In genomic region chr19:40576585-40577451, GRCh38 we compare ENCODE assay signal across 8 cellular contexts. TPM values are rescaled to one million over a fixed set of nuclear protein-coding genes. Genes with fewer than 3 reads are reported as not detected.
DNase-seq lines count a peak whose midpoint lies in the region; ATAC-seq and TF ChIP-seq lines count a peak whose summit lies in the region.

TSS of gene SHKBP1 (plus strand) at chr19:40576873. CDS start at chr19:40576900, 27 bp downstream.

- H3K27ac Mint-ChIP-seq in activated naive CD8-positive, alpha-beta T cell, result peak within 1 kb of the TSS; percentile 72
- peak within 1 kb of the TSS; percentile 67 for H3K27ac Mint-ChIP-seq in osteocyte (ENCODE audit: unreplicated experiment)

- no peaks in the 10 kb centered on the region for H3K9me3 ChIP-seq in thymus (ENCODE audit: control insufficient read depth)

- DNase-seq in GM10248 (ENCODE audit: extremely low spot score) (peak; percentile 99), NCI-H1105 (lab: John Stamatoyannopoulos, UW) (peak; percentile 88), SKM-1 treated with dmso at 0.1 percent for 144 hours (lab: John Stamatoyannopoulos, UW; ENCODE audit: unreplicated experiment) (peak; percentile 94), glomerular visceral epithelial cell (ENCODE audit: extremely low spot score) (peak; percentile 95), osteocyte (ENCODE audit: extremely low spot score, unreplicated experiment) (peak; percentile 97)

- WGBS in thymus, result 4% methylated on average over 53 of the region's 55 CpGs

- TF ChIP-seq CTCF in GM10248 (IDR thresholded peaks at IDR 0.05; ENCODE audit: control extremely low read depth, extremely low read depth, low read depth, missing control alignments) (no peak), osteocyte (IDR thresholded peaks at IDR 0.05) (no peak)

- peaks cover 19% of the 10 kb centered on the region for H3K36me3 ChIP-seq in thymus (ENCODE audit: control insufficient read depth, insufficient read depth)

- peaks cover 2% of the 10 kb centered on the region for H3K36me3 Mint-ChIP-seq in activated naive CD8-positive, alpha-beta T cell
- H3K36me3 Mint-ChIP-seq in osteocyte (ENCODE audit: unreplicated experiment), result no peaks in the 10 kb centered on the region

- POLR2A ChIA-PET in GM10248 (lab: Yijun Ruan, JAX), result interaction anchor here (0.5 kb wide), 1 partner anchor 240 kb away, joined by 8 read pairs; no protein-coding TSS in a partner anchor

- CTCF ChIA-PET in GM10248 (lab: Yijun Ruan, JAX), result no interaction called here

- ATAC-seq in HG02642 (IDR thresholded peaks at IDR 0.05; ENCODE audit: poor library complexity, unreplicated experiment), result peak; percentile 94

- peak within 1 kb of the TSS; percentile 90 for H3K4me3 Mint-ChIP-seq in activated naive CD8-positive, alpha-beta T cell
- H3K4me3 Mint-ChIP-seq in osteocyte (ENCODE audit: unreplicated experiment), result peak within 1 kb of the TSS; percentile 83

- peaks cover 20% of the 10 kb centered on the region for H3K4me1 Mint-ChIP-seq in activated naive CD8-positive, alpha-beta T cell (ENCODE audit: low read depth)
- H3K4me1 Mint-ChIP-seq in osteocyte (ENCODE audit: unreplicated experiment), result peaks cover 7% of the 10 kb centered on the region

- no peaks in the 10 kb centered on the region for H3K27me3 Mint-ChIP-seq in activated naive CD8-positive, alpha-beta T cell
- H3K27me3 Mint-ChIP-seq in osteocyte (ENCODE audit: unreplicated experiment), result no peaks in the 10 kb centered on the region

- no peaks in the 10 kb centered on the region for H3K9me3 Mint-ChIP-seq in activated naive CD8-positive, alpha-beta T cell (ENCODE audit: low read depth)
- H3K9me3 Mint-ChIP-seq in osteocyte (ENCODE audit: unreplicated experiment), result no peaks in the 10 kb centered on the region

- H3K27me3 ChIP-seq in thymus (ENCODE audit: control insufficient read depth, insufficient read depth), result peaks cover 1% of the 10 kb centered on the region

- H3K27ac ChIP-seq in thymus (ENCODE audit: low read depth), result peak within 1 kb of the TSS; percentile 62

- H3K4me3 ChIP-seq in thymus (ENCODE audit: low read length), result peak within 1 kb of the TSS; percentile 88

- H3K4me1 ChIP-seq in thymus (ENCODE audit: control insufficient read depth, insufficient read depth, low read length), result peaks cover 14% of the 10 kb centered on the region

RNA-seq across cellular contexts. Expression of gene SHKBP1, which starts in this region (rescaled TPM):
- 53.3 and 53.8 TPM in 2 replicates for total RNA-seq in osteocyte
- polyA plus RNA-seq in thymus, result 117 TPM

Comparison
In these comparisons a context has a peak if more than half of its experiments do, and no peak if none do; other contexts are left out.
1. Peak in every context shown above with its lines: DNase-seq, ATAC-seq, H3K4me3 ChIP-seq and H3K27ac ChIP-seq.